In genomic region chr7:75638607-75639070, GRCh38 we compare ENCODE assay signal across 8 cellular contexts.
DNase-seq lines count a peak whose midpoint lies in the region; ATAC-seq and TF ChIP-seq lines count a peak whose summit lies in the region.

No MANE protein-coding gene starts in this region.

- no peak for TF ChIP-seq EP300 in sigmoid colon (IDR thresholded peaks at IDR 0.05)

- WGBS in sigmoid colon, 2 donors, result 2 to 4% methylated on average over 35 of the region's 35 CpGs

- peaks cover 13% of the 10 kb centered on the region for H3K36me3 Mint-ChIP-seq in brain

- H3K9me3 ChIP-seq in MG63 (no peaks in the 10 kb centered on the region), iPS-20b (ENCODE audit: insufficient read depth, low read depth, low read length) (no peaks in the 10 kb centered on the region), sigmoid colon (no peaks in the 10 kb centered on the region)

- H3K9ac ChIP-seq in iPS-20b (ENCODE audit: low read depth, low read length), result peak overlapping the region; percentile 97

- H3K9me3 Mint-ChIP-seq in brain, result peaks cover 0 to 5% (median 2%) of the 10 kb centered on the region in 5 experiments

- H3K27ac ChIP-seq in iPS-20b (ENCODE audit: low read length) (peak overlapping the region; percentile 83), sigmoid colon (peak overlapping the region; percentile 72 to 83 (median 78))

- H3K4me3 Mint-ChIP-seq in brain, result peak overlapping the region; percentile 88 to 90 (median 89)

- ATAC-seq in HG03460 (IDR thresholded peaks at IDR 0.05; ENCODE audit: unreplicated experiment), result no peak

- TF ChIP-seq POLR2A in sigmoid colon (IDR thresholded peaks at IDR 0.05), result no peak

- H3K36me3 ChIP-seq in MG63 (no peaks in the 10 kb centered on the region), iPS-20b (ENCODE audit: insufficient read depth, low read depth, low read length) (peaks cover 20% of the 10 kb centered on the region), sigmoid colon (no peaks in the 10 kb centered on the region)

- peak overlapping the region; percentile 63 to 87 (median 84) for H3K27ac Mint-ChIP-seq in brain

- intact Hi-C loops in sigmoid colon (cut with DNase I), result loop anchor here (2.0 kb wide), 1 partner anchor 102 kb away; no protein-coding TSS in a partner anchor

- TF ChIP-seq CTCF in brain (conservative IDR thresholded peaks at IDR 0.05) (no peak), sigmoid colon (IDR thresholded peaks at IDR 0.05) (no peak)

- H3K4me1 ChIP-seq in iPS-20b (ENCODE audit: insufficient read depth, low read length) (peaks cover 16% of the 10 kb centered on the region; the same call in 1 of the 2 replicates), sigmoid colon (peaks cover 0 to 20% (median 18%) of the 10 kb centered on the region in 4 donors)

- H3K4me3 ChIP-seq in MG63 (peak overlapping the region; percentile 52), iPS-20b (ENCODE audit: low read length) (peak overlapping the region; percentile 90), sigmoid colon (peak overlapping the region; percentile 59 to 88 (median 80))

- H3K27me3 Mint-ChIP-seq in brain, result peaks cover 3% of the 10 kb centered on the region

- peak; percentile 54 for DNase-seq in DMS53 treated with DMSO at 0.1 percent for 48 hours (lab: John Stamatoyannopoulos, UW; ENCODE audit: unreplicated experiment)
- peak; percentile 55 for DNase-seq in MG63
- peak; percentile 74 for DNase-seq in sigmoid colon
- DNase-seq in GDM1 (lab: John Stamatoyannopoulos, UW), result no peak
- DNase-seq in OCI-M1 (lab: John Stamatoyannopoulos, UW), result no peak

- peaks cover 38% of the 10 kb centered on the region for H3K4me1 Mint-ChIP-seq in brain

- H3K27me3 ChIP-seq in MG63 (no peaks in the 10 kb centered on the region), iPS-20b (ENCODE audit: insufficient read depth, low read length) (no peaks in the 10 kb centered on the region), sigmoid colon (no peaks in the 10 kb centered on the region)

Comparison
In these comparisons a context has a peak if more than half of its experiments do, and no peak if none do; other contexts are left out.
1. DNase-seq: peak in DMS53 treated with DMSO at 0.1 percent for 48 hours (single experiment), MG63 (single experiment) and sigmoid colon (single experiment); none in GDM1 (single experiment) and OCI-M1 (single experiment).
2. Peak in every context shown above with its lines, with median percentiles within 50 percentile points of each other: H3K4me3 ChIP-seq.